In genomic region chr5:119179857-119180641, GRCh38 we compare ENCODE assay signal across 16 cellular contexts.
DNase-seq lines count a peak whose midpoint lies in the region; ATAC-seq and TF ChIP-seq lines count a peak whose summit lies in the region.
"Had no signal": no experiment of that assay in that cellular context is flagged by ENCODE, and none has a peak within 500 bp of the region (broad histone marks: within the 10 kb centered on the region; RNA-seq: fewer than 3 reads in every experiment).

No MANE protein-coding gene starts in this region.

- ATAC-seq in RWPE2 (ENCODE audit: low read depth): peak; percentile 78
- no peak for ATAC-seq in HG02759 (IDR thresholded peaks at IDR 0.05; ENCODE audit: unreplicated experiment)
- ATAC-seq in Right ventricle myocardium inferior: no peak
- ATAC-seq: lower lobe of right lung, upper lobe of right lung had no signal

- H3K27me3 Mint-ChIP-seq in MCF 10A (ENCODE audit: insufficient read depth, unreplicated experiment): no peaks in the 10 kb centered on the region

- H3K9me3 Mint-ChIP-seq in MCF 10A (ENCODE audit: unreplicated experiment): no peaks in the 10 kb centered on the region
- H3K9me3 Mint-ChIP-seq: CD14-positive monocyte had no signal

- no peaks in the 10 kb centered on the region for H3K36me3 ChIP-seq in breast epithelium
- H3K36me3 ChIP-seq in RWPE2 (ENCODE audit: low read depth): peaks cover 22% of the 10 kb centered on the region

- no peak overlapping the region for H3K4me3 ChIP-seq in breast epithelium
- H3K4me3 ChIP-seq in RWPE2 (ENCODE audit: severe bottlenecking): no peak overlapping the region
- H3K4me3 ChIP-seq: lower lobe of right lung, upper lobe of right lung had no signal

- CTCF ChIA-PET in MCF 10A (lab: Yijun Ruan, JAX): interaction anchor here (0.7 to 3.5 kb wide), 6 partner anchors 12 to 232 kb away, joined by 3 to 17 read pairs (median 4); partner anchors contain the start of gene DTWD2

- no peak overlapping the region for H3K4me3 Mint-ChIP-seq in MCF 10A (ENCODE audit: unreplicated experiment)
- H3K4me3 Mint-ChIP-seq: CD14-positive monocyte had no signal

- POLR2A ChIA-PET in MCF 10A (lab: Yijun Ruan, JAX): interaction anchor here (1.5 to 1.9 kb wide), 2 partner anchors 12 to 110 kb away, joined by 3 to 6 read pairs; partner anchors contain the start of gene DMXL1

- DNase-seq in MCF 10A (ENCODE audit: unreplicated experiment): peak; percentile 4
- DNase-seq in breast epithelium (ENCODE audit: low spot score in 2 of 2): no peak
- no peak for DNase-seq in RWPE2 (ENCODE audit: low spot score)
- peak; percentile 13 for DNase-seq in fibroblast of peridontal ligament (ENCODE audit: extremely low read depth)
- DNase-seq in Right ventricle myocardium inferior (ENCODE audit: missing footprints): no peak
- no peak for DNase-seq in activated T-cell treated with anti-CD3 and anti-CD28 coated beads for 4 hours
- DNase-seq in NCI-H345 treated with DMSO at 0.1 percent for 48 hours (lab: John Stamatoyannopoulos, UW; ENCODE audit: unreplicated experiment): no peak
- DNase-seq: activated effector memory CD4-positive, alpha-beta T cell treated with Interleukin-2 at 50 U/mL for 16 hours; amniotic stem cell; DMS53; lower lobe of right lung; NCI-H69; stimulated activated naive CD4-positive, alpha-beta T cell treated with Interleukin-2 at 50 U/mL for 16 hours; upper lobe of right lung had no signal

- no peak for TF ChIP-seq POLR2A in breast epithelium (IDR thresholded peaks at IDR 0.05)

- H3K27ac Mint-ChIP-seq in MCF 10A (ENCODE audit: low read depth, unreplicated experiment): no peak overlapping the region

- no peak for TF ChIP-seq CTCF in MCF 10A (IDR thresholded peaks at IDR 0.05; ENCODE audit: unreplicated experiment)
- no peak for TF ChIP-seq CTCF in breast epithelium (IDR thresholded peaks at IDR 0.05)
- TF ChIP-seq CTCF in RWPE2 (IDR thresholded peaks at IDR 0.05; ENCODE audit: poor library complexity, severe bottlenecking): no peak

- peaks cover 23% of the 10 kb centered on the region for H3K36me3 Mint-ChIP-seq in MCF 10A (ENCODE audit: insufficient read depth, unreplicated experiment)

- no TSS peak for BruUV-seq in MCF 10A (replicated peaks; lab: Mats Ljungman, UMichigan)

- no peak overlapping the region for H3K27ac ChIP-seq in breast epithelium
- no peak overlapping the region for H3K27ac ChIP-seq in RWPE2 (ENCODE audit: poor library complexity, severe bottlenecking)
- H3K27ac ChIP-seq: lower lobe of right lung, upper lobe of right lung had no signal

- intact Hi-C loops in MCF 10A (cut with micrococcal nuclease) (loop anchor here (1.0 to 10.0 kb wide), 2 partner anchors 155 to 232 kb away; no protein-coding TSS in a partner anchor), breast epithelium (cut with DNase I; ENCODE audit: low total_unique reads) (no loop called here), Right ventricle myocardium inferior (cut with DNase I) (no loop called here)

- H3K27me3 ChIP-seq in breast epithelium (no peaks in the 10 kb centered on the region), RWPE2 (ENCODE audit: insufficient read depth, poor library complexity, severe bottlenecking) (no peaks in the 10 kb centered on the region)
- H3K27me3 ChIP-seq: upper lobe of right lung had no signal

- no peaks in the 10 kb centered on the region for H3K4me1 ChIP-seq in breast epithelium
- H3K4me1 ChIP-seq in RWPE2 (ENCODE audit: insufficient read depth, poor library complexity, severe bottlenecking): peaks cover 8% of the 10 kb centered on the region
- H3K4me1 ChIP-seq: lower lobe of right lung, upper lobe of right lung had no signal

- peaks cover 5% of the 10 kb centered on the region for H3K4me1 Mint-ChIP-seq in MCF 10A (ENCODE audit: insufficient read depth, unreplicated experiment)

- H3K9me3 ChIP-seq in breast epithelium: no peaks in the 10 kb centered on the region
- no peaks in the 10 kb centered on the region for H3K9me3 ChIP-seq in RWPE2 (ENCODE audit: severe bottlenecking)
- H3K9me3 ChIP-seq: lower lobe of right lung, upper lobe of right lung had no signal

Comparison
In these comparisons a context has a peak if more than half of its experiments do, and no peak if none do; other contexts are left out.
1. DNase-seq: peak in MCF 10A (single experiment) and fibroblast of peridontal ligament (single experiment); none in breast epithelium (0 of 2), RWPE2 (single experiment), Right ventricle myocardium inferior (single experiment), activated T-cell treated with anti-CD3 and anti-CD28 coated beads for 4 hours (single experiment) and NCI-H345 treated with DMSO at 0.1 percent for 48 hours (single experiment).